Comparison of ENCODE assay signal across 8 cellular contexts in genomic region chr1:159936284-159936904, GRCh38. TPM values are rescaled to one million over a fixed set of nuclear protein-coding genes. Genes with fewer than 3 reads are reported as not detected.
DNase-seq lines count a peak whose midpoint lies in the region; ATAC-seq, FAIRE-seq and TF ChIP-seq lines count a peak whose summit lies in the region.

No MANE protein-coding gene starts in this region.

- no peaks in the 10 kb centered on the region for H3K9me3 ChIP-seq in parathyroid adenoma (ENCODE audit: control insufficient read depth, low read length)

- no peak overlapping the region for H3K4me3 ChIP-seq in parathyroid adenoma (ENCODE audit: low read depth, low read length)

- no peaks in the 10 kb centered on the region for H3K36me3 ChIP-seq in parathyroid adenoma (ENCODE audit: control insufficient read depth, insufficient read depth, low read length)

- DNase-seq in GDM1 (lab: John Stamatoyannopoulos, UW) (peak; percentile 63), HTR-8/SVneo (ENCODE audit: insufficient read length, low spot score) (peak; percentile 68), RWPE1 (ENCODE audit: low spot score) (peak; percentile 78), frontal cortex (ENCODE audit: low spot score in 2 of 2) (peak; percentile 75 to 82), urothelium cell line (ENCODE audit: low spot score) (peak; percentile 77)
- DNase-seq in activated effector memory CD4-positive, alpha-beta T cell treated with Interleukin-2 at 50 U/mL for 16 hours: peak; percentile 68

- H3K4me1 ChIP-seq in parathyroid adenoma: peaks cover 4% of the 10 kb centered on the region

- ATAC-seq in HG02763 (IDR thresholded peaks at IDR 0.05; ENCODE audit: unreplicated experiment): no peak

- TF ChIP-seq CTCF in RWPE1 (conservative IDR thresholded peaks at IDR 0.05; ENCODE audit: low read depth) (peak; percentile 95), parathyroid adenoma (IDR thresholded peaks at IDR 0.05) (peak; percentile 86)

- H3K27ac ChIP-seq in RWPE1 (peak overlapping the region; percentile 94), parathyroid adenoma (no peak overlapping the region)

- H3K9ac ChIP-seq in parathyroid adenoma: no peak overlapping the region

- CTCF ChIA-PET in RWPE1 (lab: Yijun Ruan, JAX): interaction anchor here (0.5 to 5.6 kb wide), 10 partner anchors 9 to 274 kb away, joined by 3 to 85 read pairs (median 4); partner anchors contain the start of gene IGSF9

- no peak overlapping the region for H2AFZ ChIP-seq in parathyroid adenoma

- POLR2A ChIA-PET in RWPE1 (lab: Yijun Ruan, JAX; ENCODE audit: low non-redundant PET): no interaction called here

- FAIRE-seq in HTR-8/SVneo (lab: Jason Lieb, UNC): peak; percentile 40
- FAIRE-seq in frontal cortex (lab: Jason Lieb, UNC): no peak
- FAIRE-seq in urothelium cell line (lab: Jason Lieb, UNC): no peak

- no peak overlapping the region for H3K4me2 ChIP-seq in parathyroid adenoma (ENCODE audit: low read length)

- no peaks in the 10 kb centered on the region for H3K79me2 ChIP-seq in parathyroid adenoma

- no peaks in the 10 kb centered on the region for H3K27me3 ChIP-seq in parathyroid adenoma (ENCODE audit: control insufficient read depth, insufficient read depth, low read length)

RNA-seq across cellular contexts. Expression of gene IGSF9, which starts 9.0 kb away (rescaled TPM):
- total RNA-seq in frontal cortex: 5.3 TPM

RNA-seq across cellular contexts. Expression of gene TAGLN2, which starts 11.1 kb away (rescaled TPM):
- 18.8 TPM for total RNA-seq in frontal cortex

RNA-seq across cellular contexts. Expression of gene SLAMF9, which starts 17.6 kb away (rescaled TPM):
- total RNA-seq in frontal cortex: not detected

RNA-seq across cellular contexts. Expression of gene CFAP45, which starts 36.4 kb away (rescaled TPM):
- total RNA-seq in frontal cortex: under 0.01 TPM
